14 cellular contexts compared by ENCODE assay signal in genomic region chr11:134139303-134139872, GRCh38.
A peak's percentile ranks its signal among the peaks of the same experiment; 100 is the strongest.
DNase-seq lines count a peak whose midpoint lies in the region; ATAC-seq and TF ChIP-seq lines count a peak whose summit lies in the region.
"Had no signal": no experiment of that assay in that cellular context is flagged by ENCODE, and none has a peak within 500 bp of the region (broad histone marks: within the 10 kb centered on the region; RNA-seq: fewer than 3 reads in every experiment).

No MANE protein-coding gene starts in this region.

- no peak for TF ChIP-seq POLR2A in breast epithelium (IDR thresholded peaks at IDR 0.05)
- TF ChIP-seq POLR2A in transverse colon (IDR thresholded peaks at IDR 0.05), result no peak

- intact Hi-C loops in breast epithelium (cut with DNase I; ENCODE audit: low total_unique reads) (no loop called here), MCF 10A (cut with micrococcal nuclease) (loop anchor here (1.0 kb wide), 2 partner anchors 89 to 212 kb away; no protein-coding TSS in a partner anchor), transverse colon (cut with DNase I; ENCODE audit: low total_unique reads) (no loop called here)

- TF ChIP-seq CTCF in breast epithelium (IDR thresholded peaks at IDR 0.05) (no peak), MCF 10A (IDR thresholded peaks at IDR 0.05; ENCODE audit: unreplicated experiment) (no peak), endothelial cell (IDR thresholded peaks at IDR 0.05; ENCODE audit: unreplicated experiment) (no peak), neural crest cell (conservative IDR thresholded peaks at IDR 0.05) (no peak), transverse colon (IDR thresholded peaks at IDR 0.05) (no peak)

- H3K36me3 Mint-ChIP-seq in MCF 10A (ENCODE audit: insufficient read depth, unreplicated experiment) (no peaks in the 10 kb centered on the region), endothelial cell (ENCODE audit: low read depth, unreplicated experiment) (peaks cover 49% of the 10 kb centered on the region), neural crest cell (ENCODE audit: low read depth) (peaks cover 48% of the 10 kb centered on the region)

- WGBS in transverse colon (ENCODE audit: low coverage in 1 of 2), 2 donors, result 66 to 72% methylated on average over 10 to 12 of the region's 12 CpGs

- H3K4me1 ChIP-seq in breast epithelium (no peaks in the 10 kb centered on the region), transverse colon (peaks cover 0 to 6% (median 3%) of the 10 kb centered on the region in 4 donors)
- H3K4me1 ChIP-seq: A549 had no signal

- H3K36me3 ChIP-seq in breast epithelium (no peaks in the 10 kb centered on the region), transverse colon (no peaks in the 10 kb centered on the region)

- TF ChIP-seq EP300 in transverse colon (IDR thresholded peaks at IDR 0.05; ENCODE audit: low read depth), result no peak

- no peak overlapping the region for H3K4me3 ChIP-seq in breast epithelium
- no peak overlapping the region for H3K4me3 ChIP-seq in transverse colon
- H3K4me3 ChIP-seq: A549, spleen had no signal

- H3K4me3 Mint-ChIP-seq in MCF 10A (ENCODE audit: unreplicated experiment) (no peak overlapping the region), endothelial cell (ENCODE audit: unreplicated experiment) (peak overlapping the region; percentile 74), neural crest cell (peak overlapping the region; percentile 2)
- H3K4me3 Mint-ChIP-seq: CD8-positive, alpha-beta T cell; memory B cell had no signal

- in situ Hi-C loops in transverse colon (cut with MboI; ENCODE audit: low pct_ligation_motif_present in 1 of 4, low pct_unique_long_range_greater_than_20kb in 1 of 4, low sequenced_read_pairs in 3 of 4), result loop anchor here (10.0 to 25.0 kb wide), 2 partner anchors 85 to 202 kb away; no protein-coding TSS in a partner anchor

- DNase-seq in breast epithelium (ENCODE audit: low spot score in 2 of 2) (no peak), MCF 10A (ENCODE audit: unreplicated experiment) (no peak), endothelial cell (ENCODE audit: low spot score) (no peak), neural crest cell (ENCODE audit: low read depth, low spot score) (no peak), transverse colon (no peak), LoVo (ENCODE audit: low spot score) (no peak)
- no peak for DNase-seq in NK-92 treated with Interleukin-12 subunit alpha and Interleukin-12 subunit beta, amount 100 ng/mL, for 24 hours (lab: John Stamatoyannopoulos, UW)
- DNase-seq: effector CD4-positive, alpha-beta T cell had no signal

- POLR2A ChIA-PET in MCF 10A (lab: Yijun Ruan, JAX), result interaction anchor here (0.5 to 1.5 kb wide), 7 partner anchors 38 to 288 kb away, joined by 3 to 4 read pairs (median 3); no protein-coding TSS in a partner anchor

- H3K27ac Mint-ChIP-seq in MCF 10A (ENCODE audit: low read depth, unreplicated experiment) (no peak overlapping the region), endothelial cell (ENCODE audit: unreplicated experiment) (peak overlapping the region; percentile 90), neural crest cell (ENCODE audit: unreplicated experiment) (peak overlapping the region; percentile 86)
- H3K27ac Mint-ChIP-seq: CD8-positive, alpha-beta T cell; memory B cell had no signal

- no peak for ATAC-seq in GM18520 (IDR thresholded peaks at IDR 0.05; ENCODE audit: unreplicated experiment)

- H3K27me3 ChIP-seq in breast epithelium, result no peaks in the 10 kb centered on the region
- H3K27me3 ChIP-seq in transverse colon, result no peaks in the 10 kb centered on the region
- H3K27me3 ChIP-seq: spleen had no signal

- no peaks in the 10 kb centered on the region for H3K4me1 Mint-ChIP-seq in MCF 10A (ENCODE audit: insufficient read depth, unreplicated experiment)
- H3K4me1 Mint-ChIP-seq in endothelial cell (ENCODE audit: unreplicated experiment), result peaks cover 47% of the 10 kb centered on the region
- peaks cover 9% of the 10 kb centered on the region for H3K4me1 Mint-ChIP-seq in neural crest cell

- H3K27ac ChIP-seq in breast epithelium (peak overlapping the region; percentile 59 to 70), transverse colon (peak overlapping the region; percentile 28 to 73 (median 56))
- H3K27ac ChIP-seq: A549, RWPE1, spleen had no signal

- H3K27me3 Mint-ChIP-seq in MCF 10A (ENCODE audit: insufficient read depth, unreplicated experiment) (peaks cover 20% of the 10 kb centered on the region), endothelial cell (ENCODE audit: unreplicated experiment) (peaks cover 12% of the 10 kb centered on the region), neural crest cell (ENCODE audit: low read depth) (no peaks in the 10 kb centered on the region)

- H3K9me3 Mint-ChIP-seq in MCF 10A (ENCODE audit: unreplicated experiment) (no peaks in the 10 kb centered on the region), endothelial cell (ENCODE audit: unreplicated experiment) (no peaks in the 10 kb centered on the region), neural crest cell (peaks cover 12% of the 10 kb centered on the region)
- H3K9me3 Mint-ChIP-seq: CD8-positive, alpha-beta T cell; memory B cell had no signal

- no peaks in the 10 kb centered on the region for H3K9me3 ChIP-seq in breast epithelium
- H3K9me3 ChIP-seq in transverse colon, result no peaks in the 10 kb centered on the region

- no TSS peak for BruUV-seq in MCF 10A (replicated peaks; lab: Mats Ljungman, UMichigan)

- CTCF ChIA-PET in MCF 10A (lab: Yijun Ruan, JAX), result interaction anchor here (0.5 to 6.8 kb wide), 41 partner anchors 9 to 643 kb away, joined by 3 to 168 read pairs (median 5); partner anchors contain the start of genes JAM3 and VPS26B
